8 cellular contexts compared by ENCODE assay signal in genomic region chr9:77647659-77648457, GRCh38. TPM values are rescaled to one million over a fixed set of nuclear protein-coding genes. Genes with fewer than 3 reads are reported as not detected.
DNase-seq lines count a peak whose midpoint lies in the region; ATAC-seq and TF ChIP-seq lines count a peak whose summit lies in the region.

Gene GNA14 (minus strand): TSS chr9:77648322. CDS start chr9:77647793, 529 bp downstream.

- no peaks in the 10 kb centered on the region for H3K4me1 Mint-ChIP-seq in chondrocyte (ENCODE audit: low read depth)

- peak within 1 kb of the TSS; percentile 40 for H3K4me3 Mint-ChIP-seq in chondrocyte (ENCODE audit: unreplicated experiment)

- no peaks in the 10 kb centered on the region for H3K9me3 ChIP-seq in left lung
- no peaks in the 10 kb centered on the region for H3K9me3 ChIP-seq in thoracic aorta

- H3K36me3 ChIP-seq in left lung (no peaks in the 10 kb centered on the region), thoracic aorta (no peaks in the 10 kb centered on the region)

- H3K27ac Mint-ChIP-seq in chondrocyte (ENCODE audit: unreplicated experiment) = no peak within 1 kb of the TSS

- no peaks in the 10 kb centered on the region for H3K27me3 Mint-ChIP-seq in chondrocyte (ENCODE audit: low read depth)

- H3K36me3 Mint-ChIP-seq in chondrocyte (ENCODE audit: low read depth) = no peaks in the 10 kb centered on the region

- H3K4me3 ChIP-seq in left lung (peak within 1 kb of the TSS; percentile 45 to 48), thoracic aorta (peak within 1 kb of the TSS; percentile 68)

- H3K27ac ChIP-seq in left lung = peak within 1 kb of the TSS; percentile 33 to 80
- no peak within 1 kb of the TSS for H3K27ac ChIP-seq in thoracic aorta

- peak; percentile 83 for ATAC-seq in left lung
- peak; percentile 33 for ATAC-seq in thoracic aorta (ENCODE audit: insufficient number of reproducible peaks, low FRiP score, low read depth)
- no peak for ATAC-seq in GM18517 (IDR thresholded peaks at IDR 0.05; ENCODE audit: unreplicated experiment)

- no peak for TF ChIP-seq CTCF in chondrocyte (IDR thresholded peaks at IDR 0.05)
- TF ChIP-seq CTCF in left lung (IDR thresholded peaks at IDR 0.05) = no peak
- no peak for TF ChIP-seq CTCF in thoracic aorta (IDR thresholded peaks at IDR 0.05)

- peak; percentile 2 for DNase-seq in activated T-cell treated with anti-CD3 and anti-CD28 coated beads for 48 hours (ENCODE audit: low read depth)
- DNase-seq in activated T-cell treated with anti-CD3 and anti-CD28 coated beads, Interleukin-2, amount 50 U/mL, for 1 hour = no peak
- DNase-seq in chondrocyte (ENCODE audit: low spot score) = no peak
- peak; percentile 51 to 81 for DNase-seq in left lung
- DNase-seq in thoracic aorta (ENCODE audit: low spot score) = no peak
- DNase-seq in LoVo (ENCODE audit: low spot score) = no peak
- DNase-seq in epidermal melanocyte (ENCODE audit: insufficient read length, low spot score) = no peak

- H3K9me3 Mint-ChIP-seq in chondrocyte (ENCODE audit: low read depth) = no peaks in the 10 kb centered on the region

- H3K4me1 ChIP-seq in left lung (peaks cover 3 to 22% of the 10 kb centered on the region in 2 donors), thoracic aorta (ENCODE audit: control insufficient read depth in 1 of 2, low read depth in 2 of 2) (peaks cover 3 to 18% of the 10 kb centered on the region in 2 donors)

- intact Hi-C loops in left lung (cut with DNase I) = no loop called here

- H3K27me3 ChIP-seq in left lung (peaks cover 0 to 37% of the 10 kb centered on the region in 2 donors), thoracic aorta (replicated peaks; ENCODE audit: insufficient read depth) (no peaks in the 10 kb centered on the region)

RNA-seq across cellular contexts. Expression of gene GNA14, which starts in this region (rescaled TPM):
- 0.13 to 0.22 TPM in 2 of 3 replicates, not detected in the other for total RNA-seq in chondrocyte
- 1 to 10 TPM; 4.3 to 9.1 TPM for total RNA-seq in left lung
- total RNA-seq in thoracic aorta = 1 to 10 TPM; 5.8 to 8.4 TPM

Comparison
In these comparisons a context has a peak if more than half of its experiments do, and no peak if none do; other contexts are left out.
1. DNase-seq: peak in activated T-cell treated with anti-CD3 and anti-CD28 coated beads for 48 hours (single experiment) and left lung (2 of 2); none in activated T-cell treated with anti-CD3 and anti-CD28 coated beads, Interleukin-2, amount 50 U/mL, for 1 hour (single experiment), chondrocyte (single experiment), thoracic aorta (single experiment), LoVo (single experiment) and epidermal melanocyte (single experiment).
2. H3K27ac ChIP-seq: peak in left lung (2 of 2); none in thoracic aorta (0 of 2).